In genomic region chr7:742791-743190, GRCh38 we compare ENCODE assay signal across 19 cellular contexts. TPM values are rescaled to one million over a fixed set of nuclear protein-coding genes. Genes with fewer than 3 reads are reported as not detected.
A peak's percentile ranks its signal among the peaks of the same experiment; 100 is the strongest.
DNase-seq lines count a peak whose midpoint lies in the region; ATAC-seq, FAIRE-seq and TF ChIP-seq lines count a peak whose summit lies in the region.
"Had no signal": no experiment of that assay in that cellular context is flagged by ENCODE, and none has a peak within 500 bp of the region (broad histone marks: within the 10 kb centered on the region; RNA-seq: fewer than 3 reads in every experiment).

No MANE protein-coding gene starts in this region.

- peak overlapping the region; percentile 63 for H3K27ac ChIP-seq in RWPE1
- no peak overlapping the region for H3K27ac ChIP-seq in upper lobe of right lung
- H3K27ac ChIP-seq: KMS-11 had no signal

- no peaks in the 10 kb centered on the region for H3K27me3 ChIP-seq in upper lobe of right lung

- BruUV-seq in MCF 10A (replicated peaks; lab: Mats Ljungman, UMichigan) = no TSS peak

- H3K9me3 ChIP-seq in upper lobe of right lung = no peaks in the 10 kb centered on the region
- H3K9me3 ChIP-seq: SK-N-SH had no signal

- H3K9me3 Mint-ChIP-seq in MCF 10A (ENCODE audit: unreplicated experiment) = no peaks in the 10 kb centered on the region
- H3K9me3 Mint-ChIP-seq: H9 had no signal

- peaks cover 26% of the 10 kb centered on the region for H3K36me3 ChIP-seq in upper lobe of right lung

- H3K36me3 Mint-ChIP-seq in MCF 10A (ENCODE audit: insufficient read depth, unreplicated experiment) = peaks cover 36% of the 10 kb centered on the region

- no peaks in the 10 kb centered on the region for H3K4me1 ChIP-seq in upper lobe of right lung

- FAIRE-seq in HTR-8/SVneo (lab: Jason Lieb, UNC) = peak; percentile 16

- H3K4me1 Mint-ChIP-seq in MCF 10A (ENCODE audit: insufficient read depth, unreplicated experiment) = peaks cover 4% of the 10 kb centered on the region
- H3K4me1 Mint-ChIP-seq: H9 had no signal

- no peak for TF ChIP-seq CTCF in RWPE1 (conservative IDR thresholded peaks at IDR 0.05; ENCODE audit: low read depth)
- no peak for TF ChIP-seq CTCF in upper lobe of right lung (IDR thresholded peaks at IDR 0.05)
- no peak for TF ChIP-seq CTCF in MCF 10A (IDR thresholded peaks at IDR 0.05; ENCODE audit: unreplicated experiment)
- TF ChIP-seq CTCF in GM10248 (IDR thresholded peaks at IDR 0.05; ENCODE audit: control extremely low read depth, extremely low read depth, low read depth, missing control alignments) = no peak

- DNase-seq in HTR-8/SVneo (ENCODE audit: insufficient read length, low spot score) = no peak
- no peak for DNase-seq in RWPE1 (ENCODE audit: low spot score)
- DNase-seq in mesenteric fat pad (ENCODE audit: low spot score) = peak; percentile 64
- peak; percentile 30 for DNase-seq in upper lobe of right lung
- DNase-seq in MCF 10A (ENCODE audit: unreplicated experiment) = no peak
- no peak for DNase-seq in GM10248 (ENCODE audit: extremely low spot score)
- no peak for DNase-seq in activated CD4-positive, CD25-positive, alpha-beta regulatory T cell (lab: John Stamatoyannopoulos, UW)
- DNase-seq: CD4-positive, CD25-positive, alpha-beta regulatory T cell; DMS79; H9; IMR-90; MV-4-11; NCI-H1105 treated with DMSO at 0.1 percent for 48 hours; NCI-H2081 treated with DMSO at 0.1 percent for 48 hours; NCI-H446 treated with DMSO at 0.1 percent for 48 hours; NCI-H526 treated with DMSO at 0.1 percent for 48 hours; SIG-M5; SK-N-SH had no signal

- H3K27me3 Mint-ChIP-seq in MCF 10A (ENCODE audit: insufficient read depth, unreplicated experiment) = no peaks in the 10 kb centered on the region
- H3K27me3 Mint-ChIP-seq: CD4-positive, CD25-positive, alpha-beta regulatory T cell had no signal

- ATAC-seq in upper lobe of right lung = no peak

- H3K4me3 Mint-ChIP-seq in MCF 10A (ENCODE audit: unreplicated experiment) = no peak overlapping the region
- H3K4me3 Mint-ChIP-seq: CD4-positive, CD25-positive, alpha-beta regulatory T cell; H9 had no signal

- H3K27ac Mint-ChIP-seq in MCF 10A (ENCODE audit: low read depth, unreplicated experiment) = no peak overlapping the region
- H3K27ac Mint-ChIP-seq: H9 had no signal

- intact Hi-C loops in upper lobe of right lung (cut with DNase I) (no loop called here), MCF 10A (cut with micrococcal nuclease) (no loop called here)

- POLR2A ChIA-PET in RWPE1 (lab: Yijun Ruan, JAX; ENCODE audit: low non-redundant PET) (interaction anchor here (0.6 kb wide), 1 partner anchor 20 kb away, joined by 3 read pairs; no protein-coding TSS in a partner anchor), MCF 10A (lab: Yijun Ruan, JAX) (interaction anchor here (0.8 to 1.3 kb wide), 2 partner anchors 9 to 10 kb away, joined by 3 to 6 read pairs; no protein-coding TSS in a partner anchor), GM10248 (lab: Yijun Ruan, JAX) (no interaction called here)

- H3K4me3 ChIP-seq in upper lobe of right lung = no peak overlapping the region

- CTCF ChIA-PET in RWPE1 (lab: Yijun Ruan, JAX) = interaction anchor here (0.7 to 1.0 kb wide), 3 partner anchors 11 to 576 kb away, joined by 3 to 5 read pairs (median 3); no protein-coding TSS in a partner anchor
- CTCF ChIA-PET in MCF 10A (lab: Yijun Ruan, JAX) = interaction anchor here (0.9 kb wide), 1 partner anchor 131 kb away, joined by 3 read pairs; no protein-coding TSS in a partner anchor
- CTCF ChIA-PET in GM10248 (lab: Yijun Ruan, JAX) = interaction anchor here (1.3 to 1.6 kb wide), 3 partner anchors 11 to 421 kb away, joined by 3 to 4 read pairs (median 3); no protein-coding TSS in a partner anchor

RNA-seq across cellular contexts. Expression of gene PRKAR1B, which starts 15.7 kb away (rescaled TPM):
- total RNA-seq in mesenteric fat pad (11.7 TPM), upper lobe of right lung (25.7 TPM), MCF 10A (2022) (25.4 and 31.5 TPM in 2 replicates)

RNA-seq across cellular contexts. Expression of gene DNAAF5, which starts 16.3 kb away (rescaled TPM):
- total RNA-seq in mesenteric fat pad (20.4 TPM), upper lobe of right lung (15.8 TPM), MCF 10A (2022) (35.6 and 37.6 TPM in 2 replicates)

Comparison
In these comparisons a context has a peak if more than half of its experiments do, and no peak if none do; other contexts are left out.
1. DNase-seq: peak in mesenteric fat pad (single experiment) and upper lobe of right lung (single experiment); none in HTR-8/SVneo (single experiment), RWPE1 (single experiment), MCF 10A (single experiment), GM10248 (single experiment) and activated CD4-positive, CD25-positive, alpha-beta regulatory T cell (0 of 4).